33 cellular contexts compared by ENCODE assay signal in the genomic region with DNA sequence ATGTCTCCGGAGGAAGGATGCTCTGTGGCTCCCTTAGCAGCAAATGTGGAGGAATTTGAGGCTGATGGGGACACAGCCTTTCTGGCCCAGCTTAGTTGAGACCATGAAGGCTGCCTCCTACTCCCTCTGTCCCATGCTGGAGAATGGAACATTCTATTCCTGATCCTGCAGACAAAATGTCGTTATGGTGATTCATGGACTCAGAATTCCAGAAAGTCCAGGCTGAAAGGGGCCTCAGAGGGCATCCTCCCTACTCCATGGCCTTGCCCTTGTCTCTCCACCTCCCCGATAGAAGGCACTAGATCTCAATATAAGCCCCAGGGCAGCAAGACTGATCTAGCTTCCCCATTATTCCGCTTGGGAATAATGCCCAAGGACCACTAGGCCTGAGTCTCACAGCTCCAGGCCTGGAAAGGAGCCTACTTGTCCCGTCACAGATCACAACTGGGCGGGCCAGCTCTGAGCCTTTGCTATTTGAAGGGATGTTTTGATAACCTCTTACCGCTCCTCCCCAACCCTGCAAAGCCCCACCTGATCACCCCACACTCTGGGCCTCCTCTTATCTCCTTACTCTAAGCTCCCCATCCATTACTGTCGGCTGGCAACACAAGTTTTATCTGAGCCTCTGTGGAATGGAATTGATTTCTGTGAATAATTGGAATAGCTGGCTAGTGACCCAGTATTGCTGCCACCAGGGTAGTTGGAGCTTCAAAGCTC. TPM values are rescaled to one million over a fixed set of nuclear protein-coding genes. Genes with fewer than 3 reads are reported as not detected.
A peak's percentile ranks its signal among the peaks of the same experiment; 100 is the strongest.
DNase-seq lines count a peak whose midpoint lies in the region; ATAC-seq and TF ChIP-seq lines count a peak whose summit lies in the region.
"Had no signal": no experiment of that assay in that cellular context is flagged by ENCODE, and none has a peak within 500 bp of the region (broad histone marks: within the 10 kb centered on the region; RNA-seq: fewer than 3 reads in every experiment).

No MANE protein-coding gene starts in this region.

- peak; percentile 27 for DNase-seq in GM23248
- no peak for DNase-seq in ascending aorta (ENCODE audit: low spot score in 2 of 2)
- DNase-seq in kidney glomerular epithelial cell (lab: John Stamatoyannopoulos, UW): peak; percentile 33
- DNase-seq in progenitor cell of endocrine pancreas (ENCODE audit: low spot score, unreplicated experiment): peak; percentile 16
- no peak for DNase-seq in T-helper 2 cell
- DNase-seq in NCI-H187 (lab: John Stamatoyannopoulos, UW): no peak
- DNase-seq: activated CD4-positive, alpha-beta T cell treated with anti-CD3 and anti-CD28 coated beads, Interleukin-2, amount 50 U/mL, for 1 hour; activated CD4-positive, CD25-positive, alpha-beta regulatory T cell; activated CD8-positive, alpha-beta memory T cell treated with anti-CD3 and anti-CD28 coated beads, Interleukin-2, amount 10 ng/mL, durations not matched to agents 7 days and 5 days; activated gamma-delta T cell; activated naive CD8-positive, alpha-beta T cell treated with anti-CD3 and anti-CD28 coated beads for 36 hours; activated T-cell treated with anti-CD3 and anti-CD28 coated beads, Interleukin-2, amount 50 U/mL, for 4 hours; C1 segment of cervical spinal cord; cerebellar nuclear complex; dorsolateral prefrontal cortex; GDM1; HCEC 1CT; heart right ventricle; mesenchymal stem cell; MG63; naive thymus-derived CD4-positive, alpha-beta T cell; NCI-H1417 treated with DMSO at 0.1 percent for 48 hours; NCI-H2081; NCI-H526 treated with DMSO at 0.1 percent for 48 hours; Peyer's patch; stimulated activated naive B cell treated with anti-CD40 and anti-IgM and Interleukin-4, amounts not matched to agents 10 μg/mL and 1 μg/mL and 100 μg/mL, for 72 hours; substantia nigra; T-cell; upper lobe of right lung had no signal

- H3K79me2 ChIP-seq in GM23248 (ENCODE audit: insufficient read depth): no peaks in the 10 kb centered on the region

- H3K36me3 ChIP-seq in GM23248 (ENCODE audit: low read depth) (no peaks in the 10 kb centered on the region), ascending aorta (no peaks in the 10 kb centered on the region)
- H3K36me3 ChIP-seq: heart right ventricle, MG63, Peyer's patch, SJSA1, upper lobe of right lung had no signal

- H3K27me3 Mint-ChIP-seq in progenitor cell of endocrine pancreas: peaks cover 2% of the 10 kb centered on the region
- H3K27me3 Mint-ChIP-seq: activated naive CD8-positive, alpha-beta T cell treated with anti-CD3 and anti-CD28 coated beads for 36 hours had no signal

- ATAC-seq in HG03039 (IDR thresholded peaks at IDR 0.05; ENCODE audit: unreplicated experiment): no peak
- ATAC-seq: activated CD8-positive, alpha-beta memory T cell treated with anti-CD3 and anti-CD28 coated beads, Interleukin-2, amount 10 ng/mL, durations not matched to agents 7 days and 5 days; activated T-cell treated with anti-CD3 and anti-CD28 coated beads, Interleukin-2, amount 50 U/mL, for 4 hours; naive thymus-derived CD4-positive, alpha-beta T cell; stimulated activated naive B cell treated with anti-CD40 and anti-IgM and Interleukin-4, amounts not matched to agents 10 μg/mL and 1 μg/mL and 100 μg/mL, for 72 hours; T-cell; upper lobe of right lung had no signal

- H3K4me1 ChIP-seq in GM23248 (ENCODE audit: insufficient read depth) (peaks cover 35% of the 10 kb centered on the region), ascending aorta (peaks cover 15 to 36% of the 10 kb centered on the region in 2 donors)

- H3K9me3 Mint-ChIP-seq in progenitor cell of endocrine pancreas (ENCODE audit: low read depth): no peaks in the 10 kb centered on the region
- H3K9me3 Mint-ChIP-seq: activated naive CD8-positive, alpha-beta T cell treated with anti-CD3 and anti-CD28 coated beads for 36 hours; activated T-cell treated with anti-CD3 and anti-CD28 coated beads, Interleukin-2, amount 50 U/mL, for 4 hours; naive thymus-derived CD4-positive, alpha-beta T cell; stimulated activated naive B cell treated with anti-CD40 and anti-IgM and Interleukin-4, amounts not matched to agents 10 μg/mL and 1 μg/mL and 100 μg/mL, for 72 hours; T-cell had no signal

- H3K36me3 Mint-ChIP-seq in progenitor cell of endocrine pancreas (ENCODE audit: insufficient read depth): no peaks in the 10 kb centered on the region
- H3K36me3 Mint-ChIP-seq: activated CD8-positive, alpha-beta memory T cell treated with anti-CD3 and anti-CD28 coated beads, Interleukin-2, amount 10 ng/mL, durations not matched to agents 7 days and 5 days; activated naive CD8-positive, alpha-beta T cell treated with anti-CD3 and anti-CD28 coated beads for 36 hours; naive thymus-derived CD4-positive, alpha-beta T cell; stimulated activated naive B cell treated with anti-CD40 and anti-IgM and Interleukin-4, amounts not matched to agents 10 μg/mL and 1 μg/mL and 100 μg/mL, for 72 hours; T-cell had no signal

- H4K20me1 ChIP-seq in GM23248 (ENCODE audit: insufficient read depth): no peaks in the 10 kb centered on the region

- H3K4me2 ChIP-seq in GM23248 (ENCODE audit: unreplicated experiment): no peak overlapping the region
- H3K4me2 ChIP-seq: KMS-11 had no signal

- peak overlapping the region; percentile 73 for H3K27ac Mint-ChIP-seq in progenitor cell of endocrine pancreas
- H3K27ac Mint-ChIP-seq: activated CD8-positive, alpha-beta memory T cell treated with anti-CD3 and anti-CD28 coated beads, Interleukin-2, amount 10 ng/mL, durations not matched to agents 7 days and 5 days; activated naive CD8-positive, alpha-beta T cell treated with anti-CD3 and anti-CD28 coated beads for 36 hours; naive thymus-derived CD4-positive, alpha-beta T cell; stimulated activated naive B cell treated with anti-CD40 and anti-IgM and Interleukin-4, amounts not matched to agents 10 μg/mL and 1 μg/mL and 100 μg/mL, for 72 hours; T-cell had no signal

- H3F3A ChIP-seq in GM23248 (ENCODE audit: insufficient read depth): 0 out of 2 replicates have a peak, but pooled peaks cover 5% of the 10 kb centered on the region

- H3K4me3 ChIP-seq in GM23248 (no peak overlapping the region), ascending aorta (no peak overlapping the region)
- H3K4me3 ChIP-seq: dorsolateral prefrontal cortex, heart right ventricle, MG63, Peyer's patch, SJSA1, upper lobe of right lung had no signal

- peaks cover 62% of the 10 kb centered on the region for H3K4me1 Mint-ChIP-seq in progenitor cell of endocrine pancreas (ENCODE audit: low read depth)
- H3K4me1 Mint-ChIP-seq: activated naive CD8-positive, alpha-beta T cell treated with anti-CD3 and anti-CD28 coated beads for 36 hours; naive thymus-derived CD4-positive, alpha-beta T cell; stimulated activated naive B cell treated with anti-CD40 and anti-IgM and Interleukin-4, amounts not matched to agents 10 μg/mL and 1 μg/mL and 100 μg/mL, for 72 hours; T-cell had no signal

- in situ Hi-C loops in GM23248 (cut with MboI): no loop called here

- H2AFZ ChIP-seq in GM23248: no peak overlapping the region

- no peaks in the 10 kb centered on the region for H3K9me2 ChIP-seq in GM23248 (ENCODE audit: insufficient read depth)

- intact Hi-C loops in ascending aorta (cut with DNase I): loop anchor here (2.0 kb wide), 1 partner anchor 17 kb away; no protein-coding TSS in a partner anchor

- H3K9me3 ChIP-seq in GM23248 (ENCODE audit: low read depth) (no peaks in the 10 kb centered on the region), ascending aorta (no peaks in the 10 kb centered on the region)
- H3K9me3 ChIP-seq: heart right ventricle, MG63, Peyer's patch, SJSA1, upper lobe of right lung had no signal

- H3K27me3 ChIP-seq in GM23248 (replicated peaks; ENCODE audit: insufficient read depth) (no peaks in the 10 kb centered on the region), ascending aorta (no peaks in the 10 kb centered on the region)
- H3K27me3 ChIP-seq: MG63, Peyer's patch, upper lobe of right lung had no signal

- no peak overlapping the region for H3K9ac ChIP-seq in GM23248
- H3K9ac ChIP-seq: KMS-11 had no signal

- peak overlapping the region; percentile 12 for H3K4me3 Mint-ChIP-seq in progenitor cell of endocrine pancreas (ENCODE audit: low read depth)
- H3K4me3 Mint-ChIP-seq: activated CD8-positive, alpha-beta memory T cell treated with anti-CD3 and anti-CD28 coated beads, Interleukin-2, amount 10 ng/mL, durations not matched to agents 7 days and 5 days; activated naive CD8-positive, alpha-beta T cell treated with anti-CD3 and anti-CD28 coated beads for 36 hours; activated T-cell treated with anti-CD3 and anti-CD28 coated beads, Interleukin-2, amount 50 U/mL, for 4 hours; naive thymus-derived CD4-positive, alpha-beta T cell; stimulated activated naive B cell treated with anti-CD40 and anti-IgM and Interleukin-4, amounts not matched to agents 10 μg/mL and 1 μg/mL and 100 μg/mL, for 72 hours; T-cell had no signal

- 89 to 90% methylated on average over 8 of the region's 8 CpGs for WGBS in GM23248 (ENCODE audit: low coverage in 1 of 2, low lambda C conversion rate in 2 of 2, missing lambda C conversion rate in 2 of 2), 2 experiments

- no peak for TF ChIP-seq CTCF in ascending aorta (IDR thresholded peaks at IDR 0.05)
- no peak for TF ChIP-seq CTCF in progenitor cell of endocrine pancreas (IDR thresholded peaks at IDR 0.05; ENCODE audit: unreplicated experiment)

- H3K27ac ChIP-seq in GM23248: no peak overlapping the region
- H3K27ac ChIP-seq in ascending aorta: peak overlapping the region; percentile 82 to 88
- H3K27ac ChIP-seq: dorsolateral prefrontal cortex, KMS-11, Peyer's patch, SJSA1, upper lobe of right lung had no signal

RNA-seq across cellular contexts. Expression of a gene that starts 52.8 kb away (rescaled TPM):
- not detected in 2 replicates for total RNA-seq in GM23248 (2014; rRNA removed; shearing (Covaris generic))
- polyA plus RNA-seq in GM23248 (2016; fragmentation: Nextera tagmentation; extraction: Ambion mirVana): not detected in 2 replicates
- total RNA-seq in ascending aorta: 7.9 TPM
- total RNA-seq in progenitor cell of endocrine pancreas: 11.8 and 14.5 TPM in 2 replicates
- total RNA-seq: activated CD8-positive, alpha-beta memory T cell treated with anti-CD3 and anti-CD28 coated beads, Interleukin-2, amount 10 ng/mL, durations not matched to agents 7 days and 5 days; activated naive CD8-positive, alpha-beta T cell treated with anti-CD3 and anti-CD28 coated beads for 36 hours; activated T-cell treated with anti-CD3 and anti-CD28 coated beads, Interleukin-2, amount 50 U/mL, for 4 hours; naive thymus-derived CD4-positive, alpha-beta T cell; pulmonary artery endothelial cell; T-cell had no signal
- polyA plus RNA-seq: naive thymus-derived CD4-positive, alpha-beta T cell had no signal

Comparison
In these comparisons a context has a peak if more than half of its experiments do, and no peak if none do; other contexts are left out.
1. DNase-seq: peak in GM23248 (single experiment), kidney glomerular epithelial cell (single experiment) and progenitor cell of endocrine pancreas (single experiment); none in ascending aorta (0 of 2), T-helper 2 cell (0 of 5) and NCI-H187 (0 of 2).